ENCODE assay signal across 9 cellular contexts in the genomic region with DNA sequence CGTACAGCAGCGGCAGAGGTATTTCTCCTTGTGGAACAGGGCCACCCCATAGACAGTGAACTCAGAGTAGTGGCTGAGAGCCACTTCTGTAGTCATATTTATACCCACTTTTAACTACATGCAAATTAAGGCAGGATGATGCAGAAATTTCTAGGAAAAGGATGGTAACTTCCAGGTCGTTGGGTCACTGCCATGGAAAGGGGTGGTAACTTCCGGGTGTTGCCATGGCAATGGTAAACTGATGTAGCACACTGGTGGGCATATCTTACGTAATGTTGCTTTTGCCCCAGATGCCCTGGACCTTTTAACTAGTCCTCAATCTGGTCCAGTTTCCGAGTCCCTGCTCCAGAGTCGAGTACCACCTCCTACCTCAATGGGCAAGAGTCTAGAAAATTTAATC.
"Had no signal": no experiment of that assay in that cellular context is flagged by ENCODE, and none has a peak within 500 bp of the region (broad histone marks: within the 10 kb centered on the region; RNA-seq: fewer than 3 reads in every experiment).

No MANE protein-coding gene starts in this region.

- H2AFZ ChIP-seq: GM23248 had no signal

- H3K36me3 ChIP-seq: HAP-1 had no signal

- H3K9me3 Mint-ChIP-seq: HFFc6 had no signal

- H3K27me3 Mint-ChIP-seq: IgD-negative memory B cell had no signal

- ATAC-seq: HepG2 had no signal

- H3K36me3 Mint-ChIP-seq: IgD-negative memory B cell had no signal

- H3K4me3 ChIP-seq: GM23248, HAP-1 had no signal

- H3K9me3 ChIP-seq: HAP-1 had no signal

- H3K27ac Mint-ChIP-seq: HFFc6, IgD-negative memory B cell had no signal

- DNase-seq: HFFc6, KG1 had no signal

- H3K4me1 Mint-ChIP-seq: IgD-negative memory B cell had no signal

- H3K27ac ChIP-seq: GM23248, HL-60 had no signal

- FAIRE-seq: H1, H54, HepG2 had no signal

- H3K9ac ChIP-seq: GM23248 had no signal

- H3K4me3 Mint-ChIP-seq: HFFc6, IgD-negative memory B cell had no signal
